In the genomic region with DNA sequence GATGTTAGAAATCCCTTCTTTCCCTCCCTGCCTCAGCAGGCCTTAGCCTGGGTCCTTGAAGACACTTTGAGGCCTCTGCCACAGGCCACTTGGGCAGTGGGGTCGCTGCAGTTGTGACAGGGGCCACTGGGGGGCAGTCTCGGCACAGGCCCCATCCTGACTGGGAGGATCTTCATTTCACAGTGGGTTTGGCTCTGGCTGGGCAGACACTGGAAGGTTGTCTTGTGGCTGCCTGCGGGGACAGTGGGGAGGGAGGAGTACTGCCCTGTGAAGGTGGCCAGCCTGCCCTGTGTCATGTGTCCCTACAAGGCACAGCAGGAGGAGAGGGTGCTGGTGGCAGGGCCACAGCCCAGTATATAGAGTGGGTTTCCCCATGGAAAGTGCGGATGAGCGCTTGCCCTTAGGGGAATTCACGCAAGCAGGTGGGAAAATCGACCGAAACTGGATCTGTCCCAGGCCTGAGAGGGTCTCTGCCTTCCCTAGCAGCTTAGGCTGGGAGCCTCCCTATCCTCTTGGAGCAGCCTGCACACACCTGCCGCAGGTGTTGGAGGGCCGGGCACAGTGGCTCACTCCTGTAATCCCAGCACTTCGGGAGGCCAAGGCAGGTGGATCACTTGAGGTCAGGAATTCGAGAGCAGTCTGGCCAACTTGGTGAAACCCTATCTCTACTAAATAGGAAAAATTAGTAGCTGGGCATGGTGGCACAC, we compare ENCODE assay signal across 8 cellular contexts. TPM values are rescaled to one million over a fixed set of nuclear protein-coding genes. Genes with fewer than 3 reads are reported as not detected.
DNase-seq lines count a peak whose midpoint lies in the region; ATAC-seq and TF ChIP-seq lines count a peak whose summit lies in the region.

No MANE protein-coding gene starts in this region.

- TF ChIP-seq CTCF in GM12864 (IDR thresholded peaks at IDR 0.05; ENCODE audit: low read depth, low read length, missing control alignments): peak; percentile 95
- TF ChIP-seq CTCF in LNCaP clone FGC (IDR thresholded peaks at IDR 0.05; ENCODE audit: control insufficient read depth, extremely low read depth, insufficient read depth): peak; percentile 73
- TF ChIP-seq CTCF in WI38 (IDR thresholded peaks at IDR 0.05; ENCODE audit: low read depth, low read length): peak; percentile 95
- peak; percentile 46 to 96 (median 87) for TF ChIP-seq CTCF in breast epithelium (IDR thresholded peaks at IDR 0.05)

- H3K9me3 ChIP-seq in breast epithelium: no peaks in the 10 kb centered on the region

- peaks cover 0 to 3% of the 10 kb centered on the region in 2 donors for H3K4me1 ChIP-seq in breast epithelium

- H3K27me3 ChIP-seq in breast epithelium: no peaks in the 10 kb centered on the region

- no peak for TF ChIP-seq POLR2A in breast epithelium (IDR thresholded peaks at IDR 0.05)

- ATAC-seq in HG02623 (IDR thresholded peaks at IDR 0.05; ENCODE audit: unreplicated experiment): no peak

- H3K4me3 ChIP-seq in GM12864 (ENCODE audit: low read depth, low read length) (no peak overlapping the region), LNCaP clone FGC (ENCODE audit: low read depth, low read length) (no peak overlapping the region), WI38 (ENCODE audit: low read depth, low read length) (no peak overlapping the region), breast epithelium (no peak overlapping the region)

- H3K36me3 ChIP-seq in breast epithelium: peaks cover 8% of the 10 kb centered on the region

- intact Hi-C loops in breast epithelium (cut with DNase I; ENCODE audit: low total_unique reads): loop anchor here (10.0 kb wide), 1 partner anchor 85 kb away; no protein-coding TSS in a partner anchor

- peak overlapping the region; percentile 12 to 57 for H3K27ac ChIP-seq in breast epithelium

- DNase-seq in GM12864 (ENCODE audit: low read depth) (no peak), LNCaP clone FGC (ENCODE audit: low read depth) (no peak), breast epithelium (ENCODE audit: low spot score in 2 of 2) (peak; percentile 70 to 88), islet precursor cell (peak; percentile 92), NCI-H226 (no peak)
- DNase-seq in stimulated activated CD4-positive, alpha-beta T cell treated with anti-CD3 and anti-CD28 coated beads, Interleukin-2, amount 100 ng/mL, for 48 hours: peak; percentile 70 to 76

RNA-seq across cellular contexts. Expression of a gene that starts 28.8 kb away (rescaled TPM):
- total RNA-seq in breast epithelium: 1 to 10 TPM in 2 of 3 donors, under 1 TPM in 1; 0.66 to 3.1 (median 1.1) TPM

RNA-seq across cellular contexts. Expression of a gene that starts 46.8 kb away (rescaled TPM):
- total RNA-seq in breast epithelium: 100 to 1,000 TPM in 1 of 3 donors, 10 to 100 TPM in 2; 52.3 to 105 (median 60.7) TPM

Comparison
In these comparisons a context has a peak if more than half of its experiments do, and no peak if none do; other contexts are left out.
1. DNase-seq: peak in breast epithelium (2 of 2), islet precursor cell (single experiment) and stimulated activated CD4-positive, alpha-beta T cell treated with anti-CD3 and anti-CD28 coated beads, Interleukin-2, amount 100 ng/mL, for 48 hours (2 of 2); none in GM12864 (single experiment), LNCaP clone FGC (single experiment) and NCI-H226 (single experiment).
2. Peak in every context shown above with its lines, with median percentiles within 50 percentile points of each other: CTCF ChIP-seq.